ENCODE assay signal across 8 cellular contexts in the genomic region with DNA sequence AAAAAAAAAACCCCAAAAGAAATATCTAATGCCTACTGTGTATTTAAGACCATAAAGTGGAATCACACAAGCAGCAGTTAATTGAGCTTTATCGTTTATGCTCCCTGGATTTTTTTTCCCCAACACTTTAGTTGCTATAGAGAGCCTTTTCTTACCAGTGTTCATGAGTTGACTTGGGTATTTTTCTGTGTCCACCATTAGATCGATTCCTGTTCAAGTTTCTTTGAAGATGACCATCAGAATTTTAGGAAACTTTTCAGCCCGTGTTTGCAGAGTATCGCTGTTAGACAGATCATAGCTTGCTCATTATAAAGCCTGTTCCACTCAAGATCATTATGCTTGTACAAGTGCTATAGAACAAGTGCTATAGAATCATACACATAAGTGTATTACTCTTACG. TPM values are rescaled to one million over a fixed set of nuclear protein-coding genes. Genes with fewer than 3 reads are reported as not detected.
DNase-seq lines count a peak whose midpoint lies in the region; TF ChIP-seq lines count a peak whose summit lies in the region.

No MANE protein-coding gene starts in this region.

- H3K4me1 Mint-ChIP-seq in T-helper 2 cell treated with Interferon-gamma antibody and Interleukin-4, amounts not matched to agents 5 μg/mL and 100 μg/mL, for 36 hours (ENCODE audit: low read depth) = peaks cover 5% of the 10 kb centered on the region
- H3K4me1 Mint-ChIP-seq in immature natural killer cell = peaks cover 11 to 26% of the 10 kb centered on the region in 2 donors

- H3K27me3 ChIP-seq in testis = no peaks in the 10 kb centered on the region

- no peak overlapping the region for H3K27ac Mint-ChIP-seq in T-helper 2 cell treated with Interferon-gamma antibody and Interleukin-4, amounts not matched to agents 5 μg/mL and 100 μg/mL, for 36 hours
- peak overlapping the region in 4 of 6 donors; percentile 34 to 89 (median 52) for H3K27ac Mint-ChIP-seq in immature natural killer cell

- no peaks in the 10 kb centered on the region for H3K36me3 ChIP-seq in testis (ENCODE audit: low read depth, missing control alignments)

- H3K36me3 Mint-ChIP-seq in T-helper 2 cell treated with Interferon-gamma antibody and Interleukin-4, amounts not matched to agents 5 μg/mL and 100 μg/mL, for 36 hours (ENCODE audit: low read depth) = no peaks in the 10 kb centered on the region
- H3K36me3 Mint-ChIP-seq in immature natural killer cell = peaks cover 0 to 2% (median 0%) of the 10 kb centered on the region in 3 donors

- peak overlapping the region; percentile 82 for H3K4me3 Mint-ChIP-seq in T-helper 2 cell treated with Interferon-gamma antibody and Interleukin-4, amounts not matched to agents 5 μg/mL and 100 μg/mL, for 36 hours
- peak overlapping the region; percentile 78 to 91 (median 82) for H3K4me3 Mint-ChIP-seq in immature natural killer cell

- TF ChIP-seq CTCF in WI38 (IDR thresholded peaks at IDR 0.05; ENCODE audit: low read depth, low read length) (no peak), testis (IDR thresholded peaks at IDR 0.05) (no peak)

- H3K27ac ChIP-seq in testis = peak overlapping the region; percentile 90 to 94

- intact Hi-C loops in testis (cut with DNase I; ENCODE audit: low total_unique reads) = no loop called here

- peaks cover 44% of the 10 kb centered on the region for H3K27me3 Mint-ChIP-seq in T-helper 2 cell treated with Interferon-gamma antibody and Interleukin-4, amounts not matched to agents 5 μg/mL and 100 μg/mL, for 36 hours (ENCODE audit: low read depth)
- peaks cover 4 to 9% (median 5%) of the 10 kb centered on the region in 3 donors for H3K27me3 Mint-ChIP-seq in immature natural killer cell (ENCODE audit: low read depth in 3 of 3)

- DNase-seq in T-helper 2 cell treated with Interferon-gamma antibody and Interleukin-4, amounts not matched to agents 5 μg/mL and 100 μg/mL, for 36 hours (ENCODE audit: low spot score) = no peak
- DNase-seq in T-helper 2 cell (no peak), immature natural killer cell (no peak), testis (no peak), middle frontal gyrus (ENCODE audit: extremely low spot score, low spot score) (no peak), NOMO-1 treated with dmso at 0.1 percent for 144 hours (lab: John Stamatoyannopoulos, UW; ENCODE audit: unreplicated experiment) (no peak), NCI-H345 treated with DMSO at 0.1 percent for 48 hours (lab: John Stamatoyannopoulos, UW; ENCODE audit: unreplicated experiment) (no peak)

- no peaks in the 10 kb centered on the region for H3K4me1 ChIP-seq in testis

- WGBS in testis, 2 donors = 13 to 14% methylated on average over 5 of the region's 5 CpGs

- H3K9me3 ChIP-seq in testis = no peaks in the 10 kb centered on the region

- peak overlapping the region; percentile 81 for H3K4me3 ChIP-seq in WI38 (ENCODE audit: low read depth, low read length)
- peak overlapping the region; percentile 86 to 93 for H3K4me3 ChIP-seq in testis

- TF ChIP-seq POLR2A in testis (IDR thresholded peaks at IDR 0.05) = no peak

- no peaks in the 10 kb centered on the region for H3K9me3 Mint-ChIP-seq in T-helper 2 cell treated with Interferon-gamma antibody and Interleukin-4, amounts not matched to agents 5 μg/mL and 100 μg/mL, for 36 hours
- peaks cover 0 to 3% (median 0%) of the 10 kb centered on the region in 6 donors for H3K9me3 Mint-ChIP-seq in immature natural killer cell

RNA-seq across cellular contexts. Expression of a gene that starts 1.5 kb away (rescaled TPM):
- polyA plus RNA-seq in immature natural killer cell = 1 to 10 TPM in 2 of 3 donors, not detected in 1; 4.7 to 7.2 TPM
- 10 to 100 TPM; 56.3 to 78.6 TPM for total RNA-seq in testis
- 224 TPM for polyA plus RNA-seq in testis (ENCODE audit: insufficient read depth, low read depth, low replicate concordance)

Comparison
In these comparisons a context has a peak if more than half of its experiments do, and no peak if none do; other contexts are left out.
1. RNA of a gene that starts 1.5 kb away (polyA plus RNA-seq): 224 TPM in testis (single experiment); 4.7 to 7.2 TPM in immature natural killer cell; every median in the first group is over 10 times any median in the second.